9 cellular contexts compared by ENCODE assay signal in the genomic region with DNA sequence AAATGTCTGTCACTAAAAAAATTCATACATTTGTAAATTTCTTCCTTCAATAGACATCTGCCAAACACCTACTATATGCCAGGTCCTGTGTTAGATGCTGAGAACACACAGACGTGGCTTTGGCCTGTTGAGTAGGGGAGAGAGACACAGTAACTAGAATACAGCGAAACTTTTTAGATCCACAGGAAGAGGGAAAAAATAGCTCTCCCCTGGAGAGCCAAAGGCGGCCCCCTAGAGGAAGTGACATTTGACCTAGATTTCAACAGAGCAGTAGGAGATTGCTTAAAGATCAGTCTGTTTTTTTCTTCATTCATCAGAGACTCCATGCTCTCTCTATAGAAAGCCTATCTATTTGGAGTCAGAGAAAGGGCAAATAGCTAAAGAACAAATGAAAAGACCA. TPM values are rescaled to one million over a fixed set of nuclear protein-coding genes. Genes with fewer than 3 reads are reported as not detected.
A peak's percentile ranks its signal among the peaks of the same experiment; 100 is the strongest.
DNase-seq lines count a peak whose midpoint lies in the region; ATAC-seq, FAIRE-seq and TF ChIP-seq lines count a peak whose summit lies in the region.
"Had no signal": no experiment of that assay in that cellular context is flagged by ENCODE, and none has a peak within 500 bp of the region (broad histone marks: within the 10 kb centered on the region; RNA-seq: fewer than 3 reads in every experiment).

No MANE protein-coding gene starts in this region.

- intact Hi-C loops in CD4-positive, alpha-beta T cell (cut with DNase I, micrococcal nuclease) = loop anchor here in 1 of 2 experiments (2.0 to 5.0 kb wide), 2 partner anchors 14 to 118 kb away; a partner anchor contains a TSS
- intact Hi-C loops in activated CD4-positive, alpha-beta memory T cell treated with anti-CD3 and anti-CD28 coated beads for 36 hours (cut with micrococcal nuclease) = no loop called here

- H3K27me3 Mint-ChIP-seq in CD4-positive, alpha-beta T cell = no peaks in the 10 kb centered on the region
- no peaks in the 10 kb centered on the region for H3K27me3 Mint-ChIP-seq in activated CD4-positive, alpha-beta memory T cell treated with anti-CD3 and anti-CD28 coated beads for 36 hours

- no peak for TF ChIP-seq RAD21 in liver (IDR thresholded peaks at IDR 0.05)

- no peaks in the 10 kb centered on the region for H3K27me3 ChIP-seq in CD4-positive, alpha-beta T cell (ENCODE audit: control insufficient read depth, insufficient read depth, low read length)
- H3K27me3 ChIP-seq in HUES6 (ENCODE audit: control insufficient read depth, insufficient read depth, low read length) = no peaks in the 10 kb centered on the region
- no peaks in the 10 kb centered on the region for H3K27me3 ChIP-seq in liver (ENCODE audit: control insufficient read depth in 4 of 4, insufficient read depth in 4 of 4, low read length in 3 of 4)

- CTCF ChIA-PET in CD4-positive, alpha-beta T cell (lab: Charles Lee) = interaction anchor here (1.4 to 5.9 kb wide), 3 partner anchors 9 to 151 kb away, joined by 7 to 70 read pairs (median 9); no protein-coding TSS in a partner anchor
- CTCF ChIA-PET in activated CD4-positive, alpha-beta memory T cell treated with anti-CD3 and anti-CD28 coated beads for 36 hours (lab: Charles Lee) = interaction anchor here (1.5 to 13.5 kb wide), 3 partner anchors 10 to 44 kb away, joined by 4 to 164 read pairs (median 81); a partner anchor contains a TSS

- H3K27ac Mint-ChIP-seq in CD4-positive, alpha-beta T cell = peak overlapping the region; percentile 98
- H3K27ac Mint-ChIP-seq in activated CD4-positive, alpha-beta memory T cell treated with anti-CD3 and anti-CD28 coated beads for 36 hours = peak overlapping the region; percentile 86

- POLR2A ChIA-PET in CD4-positive, alpha-beta T cell (lab: Charles Lee) = interaction anchor here (1.0 to 15.5 kb wide), 7 partner anchors 9 to 151 kb away, joined by 4 to 217 read pairs (median 7); a partner anchor contains a TSS
- POLR2A ChIA-PET in activated CD4-positive, alpha-beta memory T cell treated with anti-CD3 and anti-CD28 coated beads for 36 hours (lab: Charles Lee) = interaction anchor here (1.3 to 9.9 kb wide), 3 partner anchors 8 to 28 kb away, joined by 3 to 239 read pairs (median 30); a partner anchor contains a TSS

- H3K4me1 ChIP-seq in HUES6 (ENCODE audit: control insufficient read depth, insufficient read depth, low read length) (peaks cover 24% of the 10 kb centered on the region), liver (ENCODE audit: control insufficient read depth in 4 of 4, insufficient read depth in 4 of 4, low read length in 3 of 4) (peaks cover 0 to 6% (median 1%) of the 10 kb centered on the region in 4 donors)

- H3K4me3 ChIP-seq in HUES6 (ENCODE audit: low read depth, low read length) = no peak overlapping the region
- H3K4me3 ChIP-seq in liver (ENCODE audit: low read depth in 1 of 3, low read length in 3 of 3) = no peak overlapping the region

- DNase-seq in CD4-positive, alpha-beta T cell = no peak
- no peak for DNase-seq in activated CD4-positive, alpha-beta memory T cell treated with anti-CD3 and anti-CD28 coated beads for 36 hours
- DNase-seq in foreskin melanocyte (no peak), GM19239 (ENCODE audit: insufficient read length, low spot score) (no peak)
- DNase-seq: DMS53 had no signal

- H3K27ac ChIP-seq in CD4-positive, alpha-beta T cell (ENCODE audit: low read depth, low read length) = peak overlapping the region; percentile 68
- H3K27ac ChIP-seq in HUES6 (ENCODE audit: low read depth, low read length) (no peak overlapping the region), liver (ENCODE audit: low read depth in 1 of 2, low read length in 2 of 2) (no peak overlapping the region)

- peak overlapping the region; percentile 1 for H3K9ac ChIP-seq in HUES6 (ENCODE audit: low read length)
- H3K9ac ChIP-seq in liver (ENCODE audit: low read depth in 1 of 2, low read length in 2 of 2) = no peak overlapping the region

- no peaks in the 10 kb centered on the region for H3K9me3 Mint-ChIP-seq in CD4-positive, alpha-beta T cell
- no peaks in the 10 kb centered on the region for H3K9me3 Mint-ChIP-seq in activated CD4-positive, alpha-beta memory T cell treated with anti-CD3 and anti-CD28 coated beads for 36 hours

- peaks cover 69% of the 10 kb centered on the region for H3K36me3 Mint-ChIP-seq in CD4-positive, alpha-beta T cell (ENCODE audit: low read depth)
- peaks cover 67% of the 10 kb centered on the region for H3K36me3 Mint-ChIP-seq in activated CD4-positive, alpha-beta memory T cell treated with anti-CD3 and anti-CD28 coated beads for 36 hours

- 58% methylated on average over 3 of the region's 3 CpGs for WGBS in liver

- no peak for TF ChIP-seq CTCF in CD4-positive, alpha-beta T cell (IDR thresholded peaks at IDR 0.05)
- no peak for TF ChIP-seq CTCF in liver (IDR thresholded peaks at IDR 0.05; ENCODE audit: low read depth, low read length, missing input control)

- H3K36me3 ChIP-seq in HUES6 (ENCODE audit: control insufficient read depth, insufficient read depth, low read length) = no peaks in the 10 kb centered on the region
- H3K36me3 ChIP-seq in liver (ENCODE audit: control insufficient read depth in 4 of 4, insufficient read depth in 3 of 4, low read depth in 1 of 4, low read length in 3 of 4) = no peaks in the 10 kb centered on the region

- ATAC-seq in CD4-positive, alpha-beta T cell (ENCODE audit: poor library complexity) = peak; percentile 20
- ATAC-seq in GM18519 (IDR thresholded peaks at IDR 0.05; ENCODE audit: low FRiP score, unreplicated experiment) = no peak
- no peak for ATAC-seq in GM19324 (IDR thresholded peaks at IDR 0.05; ENCODE audit: low FRiP score, unreplicated experiment)

- no peak for FAIRE-seq in GM19239 (lab: Jason Lieb, UNC)

- H3K4me1 Mint-ChIP-seq in CD4-positive, alpha-beta T cell (ENCODE audit: low read depth) = peaks cover 99% of the 10 kb centered on the region
- H3K4me1 Mint-ChIP-seq in activated CD4-positive, alpha-beta memory T cell treated with anti-CD3 and anti-CD28 coated beads for 36 hours (ENCODE audit: low read depth) = peaks cover 99% of the 10 kb centered on the region

- H3K4me3 Mint-ChIP-seq in CD4-positive, alpha-beta T cell = peak overlapping the region; percentile 83
- peak overlapping the region; percentile 38 for H3K4me3 Mint-ChIP-seq in activated CD4-positive, alpha-beta memory T cell treated with anti-CD3 and anti-CD28 coated beads for 36 hours

- no peaks in the 10 kb centered on the region for H3K9me3 ChIP-seq in CD4-positive, alpha-beta T cell (ENCODE audit: control insufficient read depth, low read length)
- H3K9me3 ChIP-seq in HUES6 (ENCODE audit: control insufficient read depth, insufficient read depth, low read depth, low read length) (no peaks in the 10 kb centered on the region), liver (ENCODE audit: control insufficient read depth in 4 of 4, low read length in 3 of 4) (no peaks in the 10 kb centered on the region)

TF ChIP-seq in liver, 16 proteins besides CTCF, POLR2A, EP300 and RAD21:
- TF ChIP-seq NR2F2 (IDR thresholded peaks at IDR 0.05) (peak; percentile 88), HNF4G (IDR thresholded peaks at IDR 0.05) (no peak), TAF1 (conservative IDR thresholded peaks at IDR 0.05) (no peak), HNF4A (conservative IDR thresholded peaks at IDR 0.05) (no peak), RXRA (IDR thresholded peaks at IDR 0.05) (no peak)
- TF ChIP-seq, protein P1, sequence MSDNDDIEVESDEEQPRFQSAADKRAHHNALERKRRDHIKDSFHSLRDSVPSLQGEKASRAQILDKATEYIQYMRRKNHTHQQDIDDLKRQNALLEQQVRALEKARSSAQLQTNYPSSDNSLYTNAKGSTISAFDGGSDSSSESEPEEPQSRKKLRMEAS (IDR thresholded peaks at IDR 0.05) = no peak
TF ChIP-seq in liver: peak in this region for 1.

RNA-seq across cellular contexts. Expression of a gene that starts 11.3 kb away (rescaled TPM):
- 100 to 1,000 TPM; 266 to 276 TPM for total RNA-seq in CD4-positive, alpha-beta T cell
- total RNA-seq in activated CD4-positive, alpha-beta memory T cell treated with anti-CD3 and anti-CD28 coated beads for 36 hours = 1,000 to 10,000 TPM; 1,012 to 1,022 TPM
- 10 to 100 TPM; 44.8 to 90.6 TPM for total RNA-seq in liver
- polyA plus RNA-seq in liver = 10 to 100 TPM; 12.6 to 27.1 TPM

RNA-seq across cellular contexts. Expression of a gene that starts 41.0 kb away (rescaled TPM):
- total RNA-seq in CD4-positive, alpha-beta T cell = under 1 TPM in 1 of 2 experiments, not detected in 1; 0.17 TPM
- total RNA-seq in activated CD4-positive, alpha-beta memory T cell treated with anti-CD3 and anti-CD28 coated beads for 36 hours = under 1 TPM; 0.45 to 0.63 TPM
- under 1 TPM; 0.08 to 0.84 TPM for total RNA-seq in liver
- under 1 TPM; 0.03 to 0.10 TPM for polyA plus RNA-seq in liver
